ENCODE assay signal across 16 cellular contexts in the genomic region with DNA sequence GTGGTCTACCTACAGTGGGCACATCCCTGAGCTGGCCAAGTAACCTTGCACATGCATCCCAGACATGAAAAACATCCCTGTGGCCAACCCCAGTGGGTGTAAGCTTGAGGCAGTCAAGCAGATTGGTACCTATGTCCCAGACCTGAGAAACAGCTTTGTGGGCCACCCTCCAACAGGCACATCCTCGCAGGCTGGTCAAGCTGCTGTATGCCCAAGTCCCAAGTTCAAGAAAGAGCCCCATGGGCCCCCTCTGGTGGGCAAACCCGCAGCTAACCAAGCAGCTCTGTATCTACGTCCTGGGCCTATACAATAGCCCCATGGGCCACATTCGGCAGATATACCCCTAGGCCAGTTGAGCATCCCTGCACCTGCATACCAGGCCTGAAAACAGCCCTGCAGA.
DNase-seq lines count a peak whose midpoint lies in the region; ATAC-seq and TF ChIP-seq lines count a peak whose summit lies in the region.
"Had no signal": no experiment of that assay in that cellular context is flagged by ENCODE, and none has a peak within 500 bp of the region (broad histone marks: within the 10 kb centered on the region; RNA-seq: fewer than 3 reads in every experiment).

No MANE protein-coding gene starts in this region.

- no peaks in the 10 kb centered on the region for H4K20me1 ChIP-seq in OCI-LY1 (ENCODE audit: insufficient read depth, low read length)

- no peaks in the 10 kb centered on the region for H3K79me2 ChIP-seq in OCI-LY1 (ENCODE audit: insufficient read depth, low read length)

- no peak overlapping the region for H3K4me3 Mint-ChIP-seq in immature natural killer cell
- H3K4me3 Mint-ChIP-seq: B cell; CD4-positive, alpha-beta memory T cell had no signal

- intact Hi-C loops in posterior vena cava (cut with DNase I), result no loop called here

- H3K27me3 ChIP-seq in OCI-LY1 (ENCODE audit: insufficient read depth, low read length), result no peaks in the 10 kb centered on the region

- no peak overlapping the region for H3K9ac ChIP-seq in OCI-LY1 (ENCODE audit: low read length)
- H3K9ac ChIP-seq: KMS-11 had no signal

- H3K4me3 ChIP-seq in OCI-LY1 (ENCODE audit: low read depth, low read length, poor library complexity, severe bottlenecking), result no peak overlapping the region
- H3K4me3 ChIP-seq: MG63 had no signal

- DNase-seq in iPS DF 19.7 (ENCODE audit: low read depth, low spot score) (peak; percentile 2), posterior vena cava (ENCODE audit: low spot score) (peak; percentile 55), immature natural killer cell (no peak), GDM1 (lab: John Stamatoyannopoulos, UW) (no peak)
- DNase-seq: CD4-positive, alpha-beta memory T cell; MG63; NCI-H1105; NCI-H1694 treated with DMSO at 0.1 percent for 48 hours; NCI-H446; Right ventricle myocardium superior had no signal

- H3F3A ChIP-seq in OCI-LY1 (ENCODE audit: insufficient read depth, low read length), result no peaks in the 10 kb centered on the region

- no peaks in the 10 kb centered on the region for H3K4me1 ChIP-seq in OCI-LY1 (ENCODE audit: insufficient read depth, low read length, severe bottlenecking)

- H3K36me3 Mint-ChIP-seq in immature natural killer cell, result peaks cover 0 to 4% (median 0%) of the 10 kb centered on the region in 3 donors
- H3K36me3 Mint-ChIP-seq: CD4-positive, alpha-beta memory T cell had no signal

- no peaks in the 10 kb centered on the region for H3K9me3 ChIP-seq in OCI-LY1 (ENCODE audit: low read length)
- H3K9me3 ChIP-seq: MG63 had no signal

- H2AFZ ChIP-seq in OCI-LY1 (ENCODE audit: low read length), result no peak overlapping the region

- H3K27me3 Mint-ChIP-seq in immature natural killer cell (ENCODE audit: low read depth in 3 of 3), result no peaks in the 10 kb centered on the region
- H3K27me3 Mint-ChIP-seq: B cell; CD4-positive, alpha-beta memory T cell had no signal

- ATAC-seq in GM18868 (IDR thresholded peaks at IDR 0.05; ENCODE audit: unreplicated experiment), result no peak
- ATAC-seq: Panc1 had no signal

- H3K9me3 Mint-ChIP-seq in immature natural killer cell, result peaks cover 15 to 35% (median 24%) of the 10 kb centered on the region in 6 donors

- no peaks in the 10 kb centered on the region for H3K36me3 ChIP-seq in OCI-LY1 (ENCODE audit: insufficient read depth, low read length)
- H3K36me3 ChIP-seq: MG63 had no signal

- TF ChIP-seq CTCF in GM12874 (IDR thresholded peaks at IDR 0.05; ENCODE audit: insufficient read depth, low read depth, low read length) (0 out of 2 replicates have a peak, but pooled peaks have one; percentile 1), OCI-LY1 (IDR thresholded peaks at IDR 0.05; ENCODE audit: low read length) (peak; percentile 20; the same call in 1 of the 2 replicates)

- no peaks in the 10 kb centered on the region for H3K4me1 Mint-ChIP-seq in immature natural killer cell
- H3K4me1 Mint-ChIP-seq: B cell; CD4-positive, alpha-beta memory T cell had no signal

- no peak overlapping the region for H3K27ac ChIP-seq in OCI-LY1 (ENCODE audit: low read depth, low read length, poor library complexity, severe bottlenecking)
- H3K27ac ChIP-seq: KMS-11 had no signal

- H3K4me2 ChIP-seq in OCI-LY1 (ENCODE audit: low read length), result no peak overlapping the region
- H3K4me2 ChIP-seq: KMS-11 had no signal

- H3K9me2 ChIP-seq in OCI-LY1 (ENCODE audit: low read depth, low read length), result no peaks in the 10 kb centered on the region

- no peak overlapping the region for H3K27ac Mint-ChIP-seq in immature natural killer cell
- H3K27ac Mint-ChIP-seq: B cell; CD4-positive, alpha-beta memory T cell had no signal

Comparison
In these comparisons a context has a peak if more than half of its experiments do, and no peak if none do; other contexts are left out.
1. DNase-seq: peak in iPS DF 19.7 (single experiment) and posterior vena cava (single experiment); none in immature natural killer cell (0 of 3) and GDM1 (single experiment).